In genomic region chr12:23536293-23536692, GRCh38 we compare ENCODE assay signal across 11 cellular contexts.
DNase-seq lines count a peak whose midpoint lies in the region; ATAC-seq lines count a peak whose summit lies in the region.
"Had no signal": no experiment of that assay in that cellular context is flagged by ENCODE, and none has a peak within 500 bp of the region (broad histone marks: within the 10 kb centered on the region; RNA-seq: fewer than 3 reads in every experiment).

No MANE protein-coding gene starts in this region.

- H3K27ac Mint-ChIP-seq in stimulated activated memory B cell treated with anti-CD40 and anti-IgM and Interleukin-4, amounts not matched to agents 10 μg/mL and 1 μg/mL and 100 μg/mL, for 72 hours, result peak overlapping the region; percentile 59
- no peak overlapping the region for H3K27ac Mint-ChIP-seq in naive thymus-derived CD8-positive, alpha-beta T cell

- H3K4me3 Mint-ChIP-seq in stimulated activated memory B cell treated with anti-CD40 and anti-IgM and Interleukin-4, amounts not matched to agents 10 μg/mL and 1 μg/mL and 100 μg/mL, for 72 hours, result no peak overlapping the region
- H3K4me3 Mint-ChIP-seq in naive thymus-derived CD8-positive, alpha-beta T cell, result no peak overlapping the region

- no peaks in the 10 kb centered on the region for H3K27me3 Mint-ChIP-seq in stimulated activated memory B cell treated with anti-CD40 and anti-IgM and Interleukin-4, amounts not matched to agents 10 μg/mL and 1 μg/mL and 100 μg/mL, for 72 hours
- H3K27me3 Mint-ChIP-seq in naive thymus-derived CD8-positive, alpha-beta T cell, result no peaks in the 10 kb centered on the region

- no peaks in the 10 kb centered on the region for H3K9me3 Mint-ChIP-seq in stimulated activated memory B cell treated with anti-CD40 and anti-IgM and Interleukin-4, amounts not matched to agents 10 μg/mL and 1 μg/mL and 100 μg/mL, for 72 hours
- peaks cover 0 to 10% (median 0%) of the 10 kb centered on the region in 9 donors for H3K9me3 Mint-ChIP-seq in naive thymus-derived CD8-positive, alpha-beta T cell

- peaks cover 10% of the 10 kb centered on the region for H3K4me1 Mint-ChIP-seq in stimulated activated memory B cell treated with anti-CD40 and anti-IgM and Interleukin-4, amounts not matched to agents 10 μg/mL and 1 μg/mL and 100 μg/mL, for 72 hours
- no peaks in the 10 kb centered on the region for H3K4me1 Mint-ChIP-seq in naive thymus-derived CD8-positive, alpha-beta T cell

- H3K36me3 Mint-ChIP-seq in stimulated activated memory B cell treated with anti-CD40 and anti-IgM and Interleukin-4, amounts not matched to agents 10 μg/mL and 1 μg/mL and 100 μg/mL, for 72 hours, result peaks cover 5% of the 10 kb centered on the region
- H3K36me3 Mint-ChIP-seq in naive thymus-derived CD8-positive, alpha-beta T cell, result no peaks in the 10 kb centered on the region

- DNase-seq in NCI-H345 (lab: John Stamatoyannopoulos, UW) (peak; percentile 57), NCI-H345 treated with DMSO at 0.1 percent for 48 hours (lab: John Stamatoyannopoulos, UW; ENCODE audit: unreplicated experiment) (no peak), NCI-H1092 treated with DMSO at 0.1 percent for 48 hours (lab: John Stamatoyannopoulos, UW) (peak; percentile 81), iPS-NIHi7 (ENCODE audit: extremely low spot score) (no peak)
- no peak for DNase-seq in naive thymus-derived CD8-positive, alpha-beta T cell
- DNase-seq: DND-41, left colon, MG63 had no signal

- peak; percentile 88 for ATAC-seq in HG02759 (IDR thresholded peaks at IDR 0.05; ENCODE audit: unreplicated experiment)
- ATAC-seq in stimulated activated memory B cell treated with anti-CD40 and anti-IgM and Interleukin-4, amounts not matched to agents 10 μg/mL and 1 μg/mL and 100 μg/mL, for 72 hours, result peak; percentile 95
- no peak for ATAC-seq in naive thymus-derived CD8-positive, alpha-beta T cell
- ATAC-seq in HG03045 (IDR thresholded peaks at IDR 0.05; ENCODE audit: unreplicated experiment), result no peak
- ATAC-seq: left colon had no signal

- POLR2A ChIA-PET in naive thymus-derived CD8-positive, alpha-beta T cell (lab: Charles Lee), result no interaction called here

Comparison
In these comparisons a context has a peak if more than half of its experiments do, and no peak if none do; other contexts are left out.
1. DNase-seq: peak in NCI-H345 (single experiment) and NCI-H1092 treated with DMSO at 0.1 percent for 48 hours (single experiment); none in NCI-H345 treated with DMSO at 0.1 percent for 48 hours (single experiment), iPS-NIHi7 (single experiment) and naive thymus-derived CD8-positive, alpha-beta T cell (0 of 10).
2. ATAC-seq: peak in HG02759 (single experiment) and stimulated activated memory B cell treated with anti-CD40 and anti-IgM and Interleukin-4, amounts not matched to agents 10 μg/mL and 1 μg/mL and 100 μg/mL, for 72 hours (single experiment); none in naive thymus-derived CD8-positive, alpha-beta T cell (0 of 2) and HG03045 (single experiment).